ENCODE assay signal across 8 cellular contexts in the genomic region with DNA sequence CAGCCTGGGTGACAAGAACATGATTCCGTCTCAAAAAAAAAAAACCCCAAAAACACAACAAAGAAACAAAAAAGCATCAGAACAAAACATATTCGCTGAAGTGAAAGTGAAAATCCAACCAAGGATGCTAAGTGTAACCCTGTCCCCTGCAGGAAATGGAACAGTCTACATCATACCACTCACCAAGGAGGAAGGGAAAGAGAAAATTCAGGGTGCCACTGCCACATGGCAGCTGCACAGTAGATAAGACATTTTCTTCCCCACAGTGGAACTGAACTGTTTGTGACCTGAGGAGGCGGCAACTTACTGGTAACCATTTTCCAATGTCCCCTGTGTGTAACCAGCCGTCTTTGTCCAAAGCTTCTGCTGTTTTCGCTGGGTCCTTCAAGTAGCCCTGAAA. TPM values are rescaled to one million over a fixed set of nuclear protein-coding genes. Genes with fewer than 3 reads are reported as not detected.
DNase-seq lines count a peak whose midpoint lies in the region; ATAC-seq, FAIRE-seq and TF ChIP-seq lines count a peak whose summit lies in the region.

No MANE protein-coding gene starts in this region.

- no peak for TF ChIP-seq CTCF in mammary epithelial cell (conservative IDR thresholded peaks at IDR 0.05 in 1 of 2, IDR thresholded peaks at IDR 0.05 in 1 of 2; ENCODE audit: extremely low read depth in 1 of 2, insufficient read depth in 1 of 2, low read depth in 1 of 2, low read length in 2 of 2)

- H3K4me2 ChIP-seq in mammary epithelial cell (ENCODE audit: insufficient read depth, low read depth, low read length) = no peak overlapping the region

- no TSS peak for BruUV-seq in mammary epithelial cell (replicated peaks; lab: Mats Ljungman, UMichigan)

- H3K4me1 ChIP-seq in small intestine (ENCODE audit: control insufficient read depth in 2 of 2, insufficient read depth in 1 of 2, low read depth in 1 of 2, low read length in 1 of 2) (no peaks in the 10 kb centered on the region), mammary epithelial cell (ENCODE audit: insufficient read depth, low read length) (no peaks in the 10 kb centered on the region)

- H3K27ac ChIP-seq in small intestine (ENCODE audit: low read depth in 1 of 2, low read length in 1 of 2) = peak overlapping the region in 1 of 2 donors; percentile 59
- no peak overlapping the region for H3K27ac ChIP-seq in mammary epithelial cell (ENCODE audit: insufficient read depth, low read depth, low read length)

- peak; percentile 31 to 44 for DNase-seq in activated CD4-positive, alpha-beta T cell treated with anti-CD3 and anti-CD28 coated beads for 4 hours
- DNase-seq in small intestine (peak; percentile 18), hepatic stellate cell (ENCODE audit: low spot score) (no peak), mammary epithelial cell (no peak), NCI-H1694 (lab: John Stamatoyannopoulos, UW) (no peak), NCI-H2171 treated with DMSO at 0.1 percent for 48 hours (lab: John Stamatoyannopoulos, UW) (no peak)

- H3K27me3 ChIP-seq in small intestine (ENCODE audit: control insufficient read depth in 2 of 2, insufficient read depth in 2 of 2, low read length in 2 of 2) = no peaks in the 10 kb centered on the region
- H3K27me3 ChIP-seq in mammary epithelial cell (ENCODE audit: insufficient read depth, low read length) = no peaks in the 10 kb centered on the region

- dilution Hi-C loops in mammary epithelial cell (cut with HindIII; ENCODE audit: low sequenced_read_pairs) = no loop called here

- in situ Hi-C loops in mammary epithelial cell (cut with MboI; ENCODE audit: low sequenced_read_pairs in 2 of 2) = loop anchor here in 1 of 2 donors (10.0 kb wide), 1 partner anchor 223 kb away; no protein-coding TSS in a partner anchor

- H3K36me3 ChIP-seq in small intestine (ENCODE audit: control insufficient read depth in 2 of 2, insufficient read depth in 2 of 2, low read length in 2 of 2) (peaks cover 0 to 12% of the 10 kb centered on the region in 2 donors), mammary epithelial cell (ENCODE audit: insufficient read depth, low read length) (peaks cover 7% of the 10 kb centered on the region)

- no peak overlapping the region for H3K4me3 ChIP-seq in small intestine (ENCODE audit: low read depth in 1 of 2, low read length in 2 of 2)
- no peak overlapping the region for H3K4me3 ChIP-seq in mammary epithelial cell (replicated peaks in 1 of 3; ENCODE audit: insufficient read depth in 1 of 3, low read depth in 2 of 3, low read length in 3 of 3)

- H3K79me2 ChIP-seq in mammary epithelial cell (ENCODE audit: insufficient read depth, low read length) = no peaks in the 10 kb centered on the region

- WGBS in small intestine, 3 donors = 68 to 81% (median 69%) methylated on average over 5 of the region's 5 CpGs
- 96% methylated on average over 5 of the region's 5 CpGs for WGBS in mammary epithelial cell (ENCODE audit: low coverage, missing lambda C conversion rate)

- no peaks in the 10 kb centered on the region for H4K20me1 ChIP-seq in mammary epithelial cell (ENCODE audit: insufficient read depth, low read length)

- FAIRE-seq in small intestine (lab: Jason Lieb, UNC) = no peak

- intact Hi-C loops in mammary epithelial cell (cut with micrococcal nuclease) = no loop called here

- CTCF ChIA-PET in mammary epithelial cell (lab: Charles Lee; ENCODE audit: low non-redundant PET) = no interaction called here

- ATAC-seq in GM18867 (IDR thresholded peaks at IDR 0.05; ENCODE audit: unreplicated experiment) (peak; percentile 96), HG02884 (IDR thresholded peaks at IDR 0.05; ENCODE audit: unreplicated experiment) (peak; percentile 90)

- H2AFZ ChIP-seq in mammary epithelial cell (ENCODE audit: low read depth, low read length) = no peak overlapping the region

- H3K9ac ChIP-seq in mammary epithelial cell (ENCODE audit: insufficient read depth, low read length) = no peak overlapping the region

- H3K9me3 ChIP-seq in small intestine (ENCODE audit: control insufficient read depth, low read depth) = no peaks in the 10 kb centered on the region
- H3K9me3 ChIP-seq in mammary epithelial cell (replicated peaks; ENCODE audit: insufficient read depth, low read length) = no peaks in the 10 kb centered on the region

RNA-seq across cellular contexts. Expression of gene CENPU, which starts 28.2 kb away (rescaled TPM):
- polyA plus RNA-seq in small intestine = 10 to 100 TPM in 1 of 3 donors, 1 to 10 TPM in 2; 1.6 to 17.2 (median 1.8) TPM
- 10 to 100 TPM in 1 of 2 donors, 1 to 10 TPM in 1; 4.5 to 38.3 TPM for total RNA-seq in mammary epithelial cell
- polyA plus RNA-seq in mammary epithelial cell = 23.3 TPM
- 8.7 TPM for polyA minus RNA-seq in mammary epithelial cell

Comparison
In these comparisons a context has a peak if more than half of its experiments do, and no peak if none do; other contexts are left out.
1. DNase-seq: peak in activated CD4-positive, alpha-beta T cell treated with anti-CD3 and anti-CD28 coated beads for 4 hours (2 of 2) and small intestine (single experiment); none in hepatic stellate cell (single experiment), mammary epithelial cell (single experiment), NCI-H1694 (single experiment) and NCI-H2171 treated with DMSO at 0.1 percent for 48 hours (single experiment).